Comparison of ENCODE assay signal across 3 cellular contexts in the genomic region with DNA sequence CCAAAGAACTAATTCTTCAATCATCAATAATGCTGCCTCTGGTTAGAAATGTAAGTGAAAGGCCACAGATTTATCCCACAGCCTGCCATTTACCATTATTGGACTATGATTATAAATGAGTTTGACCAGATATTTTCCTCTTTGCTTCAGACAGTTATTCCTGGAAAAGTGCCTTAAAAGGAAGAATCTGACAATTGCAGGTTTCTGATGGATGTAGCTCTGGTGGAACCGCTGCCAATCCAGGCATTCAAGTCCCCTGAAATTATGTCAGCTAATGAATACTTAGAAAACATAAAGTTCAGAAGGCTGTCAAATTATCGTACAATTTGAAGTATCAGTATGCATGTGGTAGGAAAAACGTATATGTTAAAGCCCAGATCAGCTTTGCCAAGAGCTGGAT.
"Had no signal": no experiment of that assay in that cellular context is flagged by ENCODE, and none has a peak within 500 bp of the region (broad histone marks: within the 10 kb centered on the region; RNA-seq: fewer than 3 reads in every experiment).

No MANE protein-coding gene starts in this region.

- DNase-seq: GDM1, GF-D8 had no signal

- H3K4me3 ChIP-seq: GM12878 had no signal

- ATAC-seq: GM12878 had no signal
